8 cellular contexts compared by ENCODE assay signal in the genomic region with DNA sequence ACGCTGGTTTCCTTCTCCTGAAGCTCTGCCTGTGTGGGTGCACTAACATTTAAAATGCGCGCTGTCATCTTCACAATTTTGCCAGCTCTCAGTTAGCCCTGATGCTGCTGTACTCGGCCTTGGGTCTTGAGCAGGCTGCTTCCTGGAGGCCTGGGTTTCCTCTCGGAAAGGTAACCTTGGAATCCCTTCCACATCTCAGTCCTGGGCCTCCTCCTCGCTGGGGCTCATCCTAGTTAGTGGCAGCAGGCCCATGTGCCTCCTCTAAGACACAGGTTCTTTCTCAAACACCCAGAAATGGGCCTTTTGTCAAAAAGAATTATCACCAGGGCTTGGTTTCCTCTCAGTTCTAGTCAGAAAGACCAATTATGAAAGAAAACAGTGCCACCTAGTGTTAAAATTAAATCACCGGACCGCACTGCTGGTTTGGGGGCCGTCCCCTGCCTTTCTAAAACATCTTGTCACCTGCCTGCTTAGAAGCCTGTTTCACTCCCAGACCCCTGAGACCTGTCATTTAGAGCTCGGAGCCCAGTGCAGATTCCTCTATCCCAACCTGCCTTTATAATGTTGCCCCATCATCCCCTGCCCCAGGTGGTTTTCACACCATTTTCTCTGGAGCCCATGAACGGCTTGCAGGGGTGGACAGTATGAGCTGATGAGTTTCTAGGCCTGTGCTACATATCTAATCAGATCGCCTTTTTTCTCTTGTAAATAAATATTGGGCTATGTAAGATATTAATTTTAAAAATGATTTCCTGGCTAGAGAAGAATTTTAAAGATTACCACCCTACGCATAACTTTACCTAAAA. TPM values are rescaled to one million over a fixed set of nuclear protein-coding genes. Genes with fewer than 3 reads are reported as not detected.
A peak's percentile ranks its signal among the peaks of the same experiment; 100 is the strongest.
DNase-seq lines count a peak whose midpoint lies in the region; ATAC-seq and TF ChIP-seq lines count a peak whose summit lies in the region.

No MANE protein-coding gene starts in this region.

- H3K27me3 Mint-ChIP-seq in activated CD4-positive, alpha-beta T cell treated with anti-CD3 and anti-CD28 coated beads, Interleukin-2, amount 10 ng/mL, durations not matched to agents 24 days and 14 days: no peaks in the 10 kb centered on the region
- H3K27me3 Mint-ChIP-seq in stimulated activated memory B cell treated with anti-CD40 and anti-IgM and Interleukin-4, amounts not matched to agents 10 μg/mL and 1 μg/mL and 100 μg/mL, for 72 hours: no peaks in the 10 kb centered on the region

- ATAC-seq in HG02759 (IDR thresholded peaks at IDR 0.05; ENCODE audit: unreplicated experiment) (peak; percentile 84), lung (ENCODE audit: insufficient read depth, low FRiP score) (peak; percentile 61)
- ATAC-seq in stimulated activated memory B cell treated with anti-CD40 and anti-IgM and Interleukin-4, amounts not matched to agents 10 μg/mL and 1 μg/mL and 100 μg/mL, for 72 hours: peak; percentile 82

- H3K4me1 ChIP-seq in lung (ENCODE audit: control insufficient read depth in 2 of 2, insufficient read depth in 2 of 2, low read length in 2 of 2): peaks cover 0 to 10% of the 10 kb centered on the region in 2 donors

- no peak overlapping the region for H3K4me3 ChIP-seq in lung

- H3K9me3 ChIP-seq in lung (ENCODE audit: control insufficient read depth in 2 of 2, insufficient read depth in 1 of 2, low read length in 1 of 2): no peaks in the 10 kb centered on the region

- peak overlapping the region; percentile 42 for H3K27ac Mint-ChIP-seq in activated CD4-positive, alpha-beta T cell treated with anti-CD3 and anti-CD28 coated beads, Interleukin-2, amount 10 ng/mL, durations not matched to agents 24 days and 14 days
- peak overlapping the region; percentile 49 for H3K27ac Mint-ChIP-seq in stimulated activated memory B cell treated with anti-CD40 and anti-IgM and Interleukin-4, amounts not matched to agents 10 μg/mL and 1 μg/mL and 100 μg/mL, for 72 hours

- DNase-seq in NCI-H1092 treated with DMSO at 0.1 percent for 48 hours (lab: John Stamatoyannopoulos, UW): peak; percentile 17
- DNase-seq in NCI-H1092 (lab: John Stamatoyannopoulos, UW): no peak
- DNase-seq in NCI-H2171 (lab: John Stamatoyannopoulos, UW): peak; percentile 31
- DNase-seq in activated CD4-positive, alpha-beta T cell treated with anti-CD3 and anti-CD28 coated beads, Interleukin-2, amount 10 ng/mL, durations not matched to agents 24 days and 14 days: peak; percentile 86
- DNase-seq in dermis microvascular lymphatic vessel endothelial cell (ENCODE audit: low read depth in 2 of 2): peak; percentile 27 to 53
- no peak for DNase-seq in lung (ENCODE audit: low spot score)

- H3K36me3 ChIP-seq in lung (ENCODE audit: control insufficient read depth in 2 of 2, insufficient read depth in 2 of 2, low read length in 2 of 2): peaks cover 9 to 31% of the 10 kb centered on the region in 2 donors

- H3K27ac ChIP-seq in lung (ENCODE audit: low read depth in 1 of 2, low read length in 1 of 2): peak overlapping the region in 1 of 2 donors; percentile 26

- H3K9me3 Mint-ChIP-seq in activated CD4-positive, alpha-beta T cell treated with anti-CD3 and anti-CD28 coated beads, Interleukin-2, amount 10 ng/mL, durations not matched to agents 24 days and 14 days: no peaks in the 10 kb centered on the region
- H3K9me3 Mint-ChIP-seq in stimulated activated memory B cell treated with anti-CD40 and anti-IgM and Interleukin-4, amounts not matched to agents 10 μg/mL and 1 μg/mL and 100 μg/mL, for 72 hours: no peaks in the 10 kb centered on the region

- H3K4me1 Mint-ChIP-seq in activated CD4-positive, alpha-beta T cell treated with anti-CD3 and anti-CD28 coated beads, Interleukin-2, amount 10 ng/mL, durations not matched to agents 24 days and 14 days: peaks cover 2% of the 10 kb centered on the region
- peaks cover 5% of the 10 kb centered on the region for H3K4me1 Mint-ChIP-seq in stimulated activated memory B cell treated with anti-CD40 and anti-IgM and Interleukin-4, amounts not matched to agents 10 μg/mL and 1 μg/mL and 100 μg/mL, for 72 hours

- H3K36me3 Mint-ChIP-seq in activated CD4-positive, alpha-beta T cell treated with anti-CD3 and anti-CD28 coated beads, Interleukin-2, amount 10 ng/mL, durations not matched to agents 24 days and 14 days (ENCODE audit: low read depth): peaks cover 80% of the 10 kb centered on the region
- H3K36me3 Mint-ChIP-seq in stimulated activated memory B cell treated with anti-CD40 and anti-IgM and Interleukin-4, amounts not matched to agents 10 μg/mL and 1 μg/mL and 100 μg/mL, for 72 hours: peaks cover 46% of the 10 kb centered on the region

- intact Hi-C loops in activated CD4-positive, alpha-beta T cell treated with anti-CD3 and anti-CD28 coated beads, Interleukin-2, amount 10 ng/mL, durations not matched to agents 24 days and 14 days (cut with micrococcal nuclease): loop anchor here (1.0 to 2.0 kb wide), 3 partner anchors 41 to 186 kb away; a partner anchor contains a TSS

- WGBS in lung, 2 donors: 54 to 55% methylated on average over 13 of the region's 13 CpGs

- H3K27me3 ChIP-seq in lung (ENCODE audit: control insufficient read depth, insufficient read depth): no peaks in the 10 kb centered on the region

- TF ChIP-seq CTCF in lung (IDR thresholded peaks at IDR 0.05; ENCODE audit: control extremely low read depth, extremely low read depth): peak; percentile 54

- H3K4me3 Mint-ChIP-seq in activated CD4-positive, alpha-beta T cell treated with anti-CD3 and anti-CD28 coated beads, Interleukin-2, amount 10 ng/mL, durations not matched to agents 24 days and 14 days: no peak overlapping the region
- no peak overlapping the region for H3K4me3 Mint-ChIP-seq in stimulated activated memory B cell treated with anti-CD40 and anti-IgM and Interleukin-4, amounts not matched to agents 10 μg/mL and 1 μg/mL and 100 μg/mL, for 72 hours

RNA-seq across cellular contexts. Expression of a gene that starts 42.4 kb away (rescaled TPM):
- total RNA-seq in activated CD4-positive, alpha-beta T cell treated with anti-CD3 and anti-CD28 coated beads, Interleukin-2, amount 10 ng/mL, durations not matched to agents 24 days and 14 days: 118 and 120 TPM in 2 replicates
- total RNA-seq in dermis microvascular lymphatic vessel endothelial cell: 2.5 and 3.0 TPM in 2 replicates
- 10 to 100 TPM; 13.6 to 43.1 TPM for total RNA-seq in lung
- polyA plus RNA-seq in lung: 10 to 100 TPM; 18.9 to 22.6 TPM

Comparison
In these comparisons a context has a peak if more than half of its experiments do, and no peak if none do; other contexts are left out.
1. DNase-seq: peak in NCI-H1092 treated with DMSO at 0.1 percent for 48 hours (single experiment), NCI-H2171 (single experiment), activated CD4-positive, alpha-beta T cell treated with anti-CD3 and anti-CD28 coated beads, Interleukin-2, amount 10 ng/mL, durations not matched to agents 24 days and 14 days (single experiment) and dermis microvascular lymphatic vessel endothelial cell (2 of 2); none in NCI-H1092 (single experiment) and lung (single experiment).
2. Peak in every context shown above with its lines, with median percentiles within 50 percentile points of each other: ATAC-seq.